9 cellular contexts compared by ENCODE assay signal in the genomic region with DNA sequence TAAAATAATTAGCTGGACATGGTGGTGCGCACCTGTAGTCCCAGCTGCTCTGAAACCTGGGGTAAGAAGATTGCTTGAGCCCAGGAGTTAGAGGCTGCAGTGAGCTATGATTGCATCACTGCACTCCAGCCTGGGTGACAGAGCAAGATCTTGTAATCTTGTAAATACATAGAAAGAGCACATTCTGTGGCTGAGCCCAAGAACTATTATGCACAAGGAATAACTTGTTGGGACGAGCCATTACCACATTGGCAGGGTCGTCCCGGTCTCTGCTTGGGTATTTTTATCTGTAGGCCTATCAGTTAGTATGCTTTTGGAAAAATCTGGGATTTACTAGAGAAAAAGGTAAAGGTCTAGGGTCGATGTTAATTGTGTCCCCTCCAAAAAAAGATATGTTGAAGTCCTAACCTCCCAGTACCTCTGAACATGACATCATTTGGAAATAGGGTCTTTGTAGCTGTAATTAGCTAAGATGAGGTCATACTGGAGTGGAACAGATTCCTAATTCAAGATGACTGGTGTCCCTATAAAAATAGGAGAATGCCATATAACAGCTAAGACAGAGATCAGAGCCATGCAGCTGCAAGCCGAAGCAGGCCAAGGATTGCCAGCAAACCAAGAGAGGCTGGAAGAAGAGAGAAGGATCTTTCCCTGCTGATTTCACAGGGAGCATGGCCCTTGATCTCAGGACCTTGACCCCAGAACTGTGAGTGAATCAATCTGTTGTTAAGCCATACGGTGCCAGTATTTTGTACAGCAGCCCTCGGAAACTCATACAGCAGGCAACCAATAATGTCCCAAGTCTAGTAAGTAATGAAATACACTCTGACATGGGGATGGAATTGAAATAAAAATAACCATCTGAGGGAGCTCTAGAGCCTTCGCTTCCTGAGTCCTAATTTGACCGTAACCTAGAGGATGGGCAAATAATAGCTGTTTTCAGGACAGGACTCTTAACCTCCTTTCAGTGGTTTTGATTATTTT. TPM values are rescaled to one million over a fixed set of nuclear protein-coding genes. Genes with fewer than 3 reads are reported as not detected.
DNase-seq lines count a peak whose midpoint lies in the region; ATAC-seq and TF ChIP-seq lines count a peak whose summit lies in the region.
"Had no signal": no experiment of that assay in that cellular context is flagged by ENCODE, and none has a peak within 500 bp of the region (broad histone marks: within the 10 kb centered on the region; RNA-seq: fewer than 3 reads in every experiment).

No MANE protein-coding gene starts in this region.

- H3K9me3 ChIP-seq in mammary epithelial cell (replicated peaks; ENCODE audit: insufficient read depth, low read length) = no peaks in the 10 kb centered on the region
- H3K9me3 ChIP-seq in left ventricle myocardium inferior (replicated peaks) = no peaks in the 10 kb centered on the region
- H3K9me3 ChIP-seq in aorta (ENCODE audit: control insufficient read depth, low read length) = no peaks in the 10 kb centered on the region

- H3K36me3 ChIP-seq in mammary epithelial cell (ENCODE audit: insufficient read depth, low read length) (no peaks in the 10 kb centered on the region), left ventricle myocardium inferior (no peaks in the 10 kb centered on the region), aorta (ENCODE audit: control insufficient read depth in 1 of 2, insufficient read depth in 2 of 2, low read length in 1 of 2) (no peaks in the 10 kb centered on the region)

- DNase-seq in T47D (ENCODE audit: low read depth in 1 of 2, low spot score in 1 of 2) = peak; percentile 14 to 40
- no peak for DNase-seq in mammary epithelial cell
- DNase-seq in left ventricle myocardium inferior = no peak
- no peak for DNase-seq in aorta
- DNase-seq: Calu3 had no signal

- H3K79me2 ChIP-seq in mammary epithelial cell (ENCODE audit: insufficient read depth, low read length) = no peaks in the 10 kb centered on the region

- H3K27ac ChIP-seq in mammary epithelial cell (ENCODE audit: insufficient read depth, low read depth, low read length) (no peak overlapping the region), left ventricle myocardium inferior (replicated peaks) (no peak overlapping the region), aorta (ENCODE audit: low read depth in 1 of 2, low read length in 2 of 2) (no peak overlapping the region)

- 67% methylated on average over 10 of the region's 10 CpGs for WGBS in mammary epithelial cell (ENCODE audit: low coverage, missing lambda C conversion rate)
- WGBS in aorta, 2 donors = 52 to 54% methylated on average over 10 of the region's 10 CpGs

- no peak overlapping the region for H3K9ac ChIP-seq in mammary epithelial cell (ENCODE audit: insufficient read depth, low read length)

- intact Hi-C loops in mammary epithelial cell (cut with micrococcal nuclease) = loop anchor here (1.0 kb wide), 1 partner anchor 36 kb away; no protein-coding TSS in a partner anchor
- intact Hi-C loops in left ventricle myocardium inferior (cut with micrococcal nuclease) = no loop called here
- intact Hi-C loops in aorta (cut with DNase I) = no loop called here

- BruUV-seq in mammary epithelial cell (replicated peaks; lab: Mats Ljungman, UMichigan) = no TSS peak

- in situ Hi-C loops in T47D (cut with HindIII; ENCODE audit: low pct_unique_long_range_greater_than_20kb, low sequenced_read_pairs) = no loop called here
- in situ Hi-C loops in mammary epithelial cell (cut with MboI; ENCODE audit: low sequenced_read_pairs in 2 of 2) = no loop called here

- H4K20me1 ChIP-seq in mammary epithelial cell (ENCODE audit: insufficient read depth, low read length) = no peaks in the 10 kb centered on the region

- no peak overlapping the region for H3K4me3 ChIP-seq in mammary epithelial cell (replicated peaks in 1 of 3; ENCODE audit: insufficient read depth in 1 of 3, low read depth in 2 of 3, low read length in 3 of 3)
- H3K4me3 ChIP-seq in left ventricle myocardium inferior = no peak overlapping the region
- H3K4me3 ChIP-seq in aorta (ENCODE audit: low read length in 2 of 2) = no peak overlapping the region

- H3K4me1 ChIP-seq in mammary epithelial cell (ENCODE audit: insufficient read depth, low read length) (no peaks in the 10 kb centered on the region), left ventricle myocardium inferior (no peaks in the 10 kb centered on the region), aorta (ENCODE audit: control insufficient read depth in 1 of 2, insufficient read depth in 2 of 2, low read length in 2 of 2) (no peaks in the 10 kb centered on the region)

- CTCF ChIA-PET in mammary epithelial cell (lab: Charles Lee; ENCODE audit: low non-redundant PET) = interaction anchor here (0.7 to 1.0 kb wide), 2 partner anchors 36 to 650 kb away, joined by 3 to 5 read pairs; no protein-coding TSS in a partner anchor

- no peak overlapping the region for H2AFZ ChIP-seq in mammary epithelial cell (ENCODE audit: low read depth, low read length)

- TF ChIP-seq CTCF in mammary epithelial cell (conservative IDR thresholded peaks at IDR 0.05 in 1 of 2, IDR thresholded peaks at IDR 0.05 in 1 of 2; ENCODE audit: extremely low read depth in 1 of 2, insufficient read depth in 1 of 2, low read depth in 1 of 2, low read length in 2 of 2) = peak in 1 of 2 donors; percentile 35
- TF ChIP-seq CTCF in left ventricle myocardium inferior (IDR thresholded peaks at IDR 0.05; ENCODE audit: borderline replicate concordance) = peak; percentile 40

- dilution Hi-C loops in mammary epithelial cell (cut with HindIII; ENCODE audit: low sequenced_read_pairs) = no loop called here

- no peak overlapping the region for H3K4me2 ChIP-seq in mammary epithelial cell (ENCODE audit: insufficient read depth, low read depth, low read length)

- ATAC-seq in SK-N-SH treated with all-trans-retinoic acid at 6 μM for 48 hours (peak; percentile 89), aorta (ENCODE audit: low FRiP score) (peak; percentile 58), HG03520 (IDR thresholded peaks at IDR 0.05; ENCODE audit: unreplicated experiment) (no peak), HG02885 (IDR thresholded peaks at IDR 0.05; ENCODE audit: poor library complexity, unreplicated experiment) (no peak), GM21786 (IDR thresholded peaks at IDR 0.05; ENCODE audit: unreplicated experiment) (no peak)

- H3K27me3 ChIP-seq in mammary epithelial cell (ENCODE audit: insufficient read depth, low read length) = no peaks in the 10 kb centered on the region
- H3K27me3 ChIP-seq in left ventricle myocardium inferior (ENCODE audit: low read depth) = peaks cover 17% of the 10 kb centered on the region
- no peaks in the 10 kb centered on the region for H3K27me3 ChIP-seq in aorta (ENCODE audit: control insufficient read depth in 1 of 2, insufficient read depth in 2 of 2, low read length in 1 of 2)

TF ChIP-seq in SK-N-SH treated with all-trans-retinoic acid at 6 μM for 48 hours, 23 proteins besides CTCF, POLR2A, EP300 and RAD21 (continues in another document):
- no peak for TF ChIP-seq BACH2 (CRISPR knock-in tag; IDR thresholded peaks at IDR 0.05; ENCODE audit: borderline replicate concordance)
- TF ChIP-seq, protein P1, sequence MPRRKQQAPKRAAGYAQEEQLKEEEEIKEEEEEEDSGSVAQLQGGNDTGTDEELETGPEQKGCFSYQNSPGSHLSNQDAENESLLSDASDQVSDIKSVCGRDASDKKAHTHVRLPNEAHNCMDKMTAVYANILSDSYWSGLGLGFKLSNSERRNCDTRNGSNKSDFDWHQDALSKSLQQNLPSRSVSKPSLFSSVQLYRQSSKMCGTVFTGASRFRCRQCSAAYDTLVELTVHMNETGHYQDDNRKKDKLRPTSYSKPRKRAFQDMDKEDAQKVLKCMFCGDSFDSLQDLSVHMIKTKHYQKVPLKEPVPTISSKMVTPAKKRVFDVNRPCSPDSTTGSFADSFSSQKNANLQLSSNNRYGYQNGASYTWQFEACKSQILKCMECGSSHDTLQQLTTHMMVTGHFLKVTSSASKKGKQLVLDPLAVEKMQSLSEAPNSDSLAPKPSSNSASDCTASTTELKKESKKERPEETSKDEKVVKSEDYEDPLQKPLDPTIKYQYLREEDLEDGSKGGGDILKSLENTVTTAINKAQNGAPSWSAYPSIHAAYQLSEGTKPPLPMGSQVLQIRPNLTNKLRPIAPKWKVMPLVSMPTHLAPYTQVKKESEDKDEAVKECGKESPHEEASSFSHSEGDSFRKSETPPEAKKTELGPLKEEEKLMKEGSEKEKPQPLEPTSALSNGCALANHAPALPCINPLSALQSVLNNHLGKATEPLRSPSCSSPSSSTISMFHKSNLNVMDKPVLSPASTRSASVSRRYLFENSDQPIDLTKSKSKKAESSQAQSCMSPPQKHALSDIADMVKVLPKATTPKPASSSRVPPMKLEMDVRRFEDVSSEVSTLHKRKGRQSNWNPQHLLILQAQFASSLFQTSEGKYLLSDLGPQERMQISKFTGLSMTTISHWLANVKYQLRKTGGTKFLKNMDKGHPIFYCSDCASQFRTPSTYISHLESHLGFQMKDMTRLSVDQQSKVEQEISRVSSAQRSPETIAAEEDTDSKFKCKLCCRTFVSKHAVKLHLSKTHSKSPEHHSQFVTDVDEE (CRISPR knock-in tag; IDR thresholded peaks at IDR 0.05) = no peak
- no peak for TF ChIP-seq TCF4 (CRISPR knock-in tag; IDR thresholded peaks at IDR 0.05; ENCODE audit: borderline replicate concordance)
- no peak for TF ChIP-seq SNAI2 (CRISPR knock-in tag; IDR thresholded peaks at IDR 0.05)
- TF ChIP-seq GLIS3 (CRISPR knock-in tag; IDR thresholded peaks at IDR 0.05) = no peak
- TF ChIP-seq ESRRG (CRISPR knock-in tag; IDR thresholded peaks at IDR 0.05) = no peak
- TF ChIP-seq ZFP3 (CRISPR knock-in tag; IDR thresholded peaks at IDR 0.05) = no peak
- no peak for TF ChIP-seq ZC3H10 (CRISPR knock-in tag; IDR thresholded peaks at IDR 0.05)
- no peak for TF ChIP-seq ISL1 (CRISPR knock-in tag; IDR thresholded peaks at IDR 0.05)
- TF ChIP-seq, protein P2, sequence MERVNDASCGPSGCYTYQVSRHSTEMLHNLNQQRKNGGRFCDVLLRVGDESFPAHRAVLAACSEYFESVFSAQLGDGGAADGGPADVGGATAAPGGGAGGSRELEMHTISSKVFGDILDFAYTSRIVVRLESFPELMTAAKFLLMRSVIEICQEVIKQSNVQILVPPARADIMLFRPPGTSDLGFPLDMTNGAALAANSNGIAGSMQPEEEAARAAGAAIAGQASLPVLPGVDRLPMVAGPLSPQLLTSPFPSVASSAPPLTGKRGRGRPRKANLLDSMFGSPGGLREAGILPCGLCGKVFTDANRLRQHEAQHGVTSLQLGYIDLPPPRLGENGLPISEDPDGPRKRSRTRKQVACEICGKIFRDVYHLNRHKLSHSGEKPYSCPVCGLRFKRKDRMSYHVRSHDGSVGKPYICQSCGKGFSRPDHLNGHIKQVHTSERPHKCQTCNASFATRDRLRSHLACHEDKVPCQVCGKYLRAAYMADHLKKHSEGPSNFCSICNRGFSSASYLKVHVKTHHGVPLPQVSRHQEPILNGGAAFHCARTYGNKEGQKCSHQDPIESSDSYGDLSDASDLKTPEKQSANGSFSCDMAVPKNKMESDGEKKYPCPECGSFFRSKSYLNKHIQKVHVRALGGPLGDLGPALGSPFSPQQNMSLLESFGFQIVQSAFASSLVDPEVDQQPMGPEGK (CRISPR knock-in tag; IDR thresholded peaks at IDR 0.05; ENCODE audit: borderline replicate concordance) = no peak

RNA-seq across cellular contexts. Expression of a gene that starts 28.3 kb away (rescaled TPM):
- total RNA-seq in mammary epithelial cell (1 to 10 TPM; 2.8 to 3.5 TPM), left ventricle myocardium inferior (25.5 TPM), aorta (1 to 10 TPM; 7.7 to 8.3 TPM)
- polyA plus RNA-seq in mammary epithelial cell (1.3 TPM), aorta (10 to 100 TPM in 1 of 2 donors, 1 to 10 TPM in 1; 8.2 to 34.9 TPM)
- polyA minus RNA-seq in mammary epithelial cell = not detected

Comparison
In these comparisons a context has a peak if more than half of its experiments do, and no peak if none do; other contexts are left out.
1. DNase-seq: peak in T47D (2 of 2); none in mammary epithelial cell (single experiment), left ventricle myocardium inferior (single experiment) and aorta (0 of 2).
2. ATAC-seq: peak in SK-N-SH treated with all-trans-retinoic acid at 6 μM for 48 hours (single experiment) and aorta (single experiment); none in HG03520 (single experiment), HG02885 (single experiment) and GM21786 (single experiment).